In genomic region chr11:78022397-78023396, GRCh38 we compare ENCODE assay signal across 1 cellular context.
A peak's percentile ranks its signal among the peaks of the same experiment; 100 is the strongest.
TF ChIP-seq lines count a peak whose summit lies in the region.

TSS of gene KCTD14 (minus strand) at chr11:78023276. CDS start at chr11:78023249, 27 bp downstream.

TF ChIP-seq in HepG2, 621 proteins besides CTCF, POLR2A, EP300 and RAD21 (continued from another document and continues in another):
- TF ChIP-seq BCL3 (CRISPR knock-in tag; IDR thresholded peaks at IDR 0.05), result peak; percentile 64
- 0 out of 2 replicates have a peak, but pooled peaks have one; percentile 46 for TF ChIP-seq GZF1 (CRISPR knock-in tag; IDR thresholded peaks at IDR 0.05)
- TF ChIP-seq EEA1 (CRISPR knock-in tag; IDR thresholded peaks at IDR 0.05; ENCODE audit: borderline replicate concordance), result peak; percentile 83; the same call in 1 of the 2 replicates
- no peak for TF ChIP-seq ARID3A (IDR thresholded peaks at IDR 0.05; ENCODE audit: low read depth, low read length)
- no peak for TF ChIP-seq STAT5B (CRISPR knock-in tag; IDR thresholded peaks at IDR 0.05)
- TF ChIP-seq KDM5B (CRISPR knock-in tag; IDR thresholded peaks at IDR 0.05; ENCODE audit: borderline replicate concordance), result peak; percentile 80; the same call in 1 of the 2 replicates
- TF ChIP-seq CSRNP2 (CRISPR knock-in tag; conservative IDR thresholded peaks at IDR 0.05; ENCODE audit: low read depth), result no peak
- peak; percentile 24 to 56; a peak in 3 of 4 replicates for TF ChIP-seq KLF16 (CRISPR knock-in tag; IDR thresholded peaks at IDR 0.05)
- TF ChIP-seq ZNF121 (CRISPR knock-in tag; IDR thresholded peaks at IDR 0.05), result peak; percentile 30; the same call in 1 of the 2 replicates
- TF ChIP-seq ZNF230 (CRISPR knock-in tag; IDR thresholded peaks at IDR 0.05), result peak; percentile 88
- no peak for TF ChIP-seq ZNF512 (CRISPR knock-in tag; IDR thresholded peaks at IDR 0.05)
- TF ChIP-seq GPBP1L1 (CRISPR knock-in tag; IDR thresholded peaks at IDR 0.05), result no peak
- peak; percentile 80 for TF ChIP-seq TARDBP (CRISPR knock-in tag; IDR thresholded peaks at IDR 0.05)
- no peak for TF ChIP-seq E2F1 (CRISPR knock-in tag; IDR thresholded peaks at IDR 0.05)
- TF ChIP-seq FOXA1 (IDR thresholded peaks at IDR 0.05), result no peak
- TF ChIP-seq FOXA1 (CRISPR knock-in tag; IDR thresholded peaks at IDR 0.05), result peak; percentile 53; the same call in 1 of the 2 replicates
- TF ChIP-seq HNRNPL (IDR thresholded peaks at IDR 0.05; ENCODE audit: low read depth, low read length), result peak; percentile 84
- no peak for TF ChIP-seq CEBPZ (IDR thresholded peaks at IDR 0.05; ENCODE audit: low read length)
- TF ChIP-seq ZHX1 (CRISPR knock-in tag; IDR thresholded peaks at IDR 0.05; ENCODE audit: low read depth), result peak; percentile 61; the same call in 1 of the 2 replicates
- no peak for TF ChIP-seq ZNF33A (CRISPR knock-in tag; IDR thresholded peaks at IDR 0.05; ENCODE audit: borderline replicate concordance)
- TF ChIP-seq ELF4 (CRISPR knock-in tag; IDR thresholded peaks at IDR 0.05; ENCODE audit: borderline replicate concordance), result no peak
- TF ChIP-seq IKZF4 (CRISPR knock-in tag; IDR thresholded peaks at IDR 0.05; ENCODE audit: borderline replicate concordance, low read depth, not compliant biosample characterization), result no peak
- no peak for TF ChIP-seq SMAD1 (CRISPR knock-in tag; IDR thresholded peaks at IDR 0.05; ENCODE audit: borderline replicate concordance, low read depth)
- TF ChIP-seq NR2F2 (IDR thresholded peaks at IDR 0.05; ENCODE audit: borderline replicate concordance, low read depth), result no peak
- no peak for TF ChIP-seq MBD4 (IDR thresholded peaks at IDR 0.05; ENCODE audit: borderline replicate concordance, low read length)
- no peak; the same call in 1 of the 2 replicates for TF ChIP-seq NFYC (CRISPR knock-in tag; IDR thresholded peaks at IDR 0.05)
- no peak for TF ChIP-seq TAF15 (IDR thresholded peaks at IDR 0.05; ENCODE audit: low read depth, low read length, poor library complexity, severe bottlenecking)
- no peak for TF ChIP-seq PRMT3 (CRISPR knock-in tag; IDR thresholded peaks at IDR 0.05; ENCODE audit: borderline replicate concordance, low read depth)
- TF ChIP-seq KLF11 (CRISPR knock-in tag; IDR thresholded peaks at IDR 0.05), result 0 out of 2 replicates have a peak, but pooled peaks have one; percentile 44
- TF ChIP-seq IKZF5 (CRISPR knock-in tag; IDR thresholded peaks at IDR 0.05), result peak; percentile 52; the same call in 1 of the 2 replicates
- TF ChIP-seq ZNF746 (CRISPR knock-in tag; IDR thresholded peaks at IDR 0.05), result 0 out of 2 replicates have a peak, but pooled peaks have one; percentile 48
- TF ChIP-seq PCBP2 (optimal IDR thresholded peaks at IDR 0.05; ENCODE audit: low read depth, low read length, poor library complexity, severe bottlenecking), result no peak
- TF ChIP-seq MZF1 (CRISPR knock-in tag; IDR thresholded peaks at IDR 0.05; ENCODE audit: borderline replicate concordance), result no peak
- no peak for TF ChIP-seq ZNF432 (CRISPR knock-in tag; IDR thresholded peaks at IDR 0.05; ENCODE audit: borderline replicate concordance)
- no peak for TF ChIP-seq ZFP36L2 (CRISPR knock-in tag; IDR thresholded peaks at IDR 0.05)
- no peak for TF ChIP-seq IRX3 (CRISPR knock-in tag; IDR thresholded peaks at IDR 0.05; ENCODE audit: borderline replicate concordance, low read depth)
- peak; percentile 67; the same call in 1 of the 2 replicates for TF ChIP-seq ZGPAT (CRISPR knock-in tag; IDR thresholded peaks at IDR 0.05)
- no peak for TF ChIP-seq ZNF740 (CRISPR knock-in tag; IDR thresholded peaks at IDR 0.05)
- TF ChIP-seq SALL1 (CRISPR knock-in tag; IDR thresholded peaks at IDR 0.05), result peak; percentile 77; the same call in 1 of the 2 replicates
- TF ChIP-seq ZNF205 (CRISPR knock-in tag; IDR thresholded peaks at IDR 0.05), result 0 out of 2 replicates have a peak, but pooled peaks have one; percentile 31
- no peak for TF ChIP-seq ZBTB42 (CRISPR knock-in tag; IDR thresholded peaks at IDR 0.05)
- TF ChIP-seq ZNF136 (CRISPR knock-in tag; IDR thresholded peaks at IDR 0.05; ENCODE audit: low read depth), result no peak
